19 cellular contexts compared by ENCODE assay signal in the genomic region with DNA sequence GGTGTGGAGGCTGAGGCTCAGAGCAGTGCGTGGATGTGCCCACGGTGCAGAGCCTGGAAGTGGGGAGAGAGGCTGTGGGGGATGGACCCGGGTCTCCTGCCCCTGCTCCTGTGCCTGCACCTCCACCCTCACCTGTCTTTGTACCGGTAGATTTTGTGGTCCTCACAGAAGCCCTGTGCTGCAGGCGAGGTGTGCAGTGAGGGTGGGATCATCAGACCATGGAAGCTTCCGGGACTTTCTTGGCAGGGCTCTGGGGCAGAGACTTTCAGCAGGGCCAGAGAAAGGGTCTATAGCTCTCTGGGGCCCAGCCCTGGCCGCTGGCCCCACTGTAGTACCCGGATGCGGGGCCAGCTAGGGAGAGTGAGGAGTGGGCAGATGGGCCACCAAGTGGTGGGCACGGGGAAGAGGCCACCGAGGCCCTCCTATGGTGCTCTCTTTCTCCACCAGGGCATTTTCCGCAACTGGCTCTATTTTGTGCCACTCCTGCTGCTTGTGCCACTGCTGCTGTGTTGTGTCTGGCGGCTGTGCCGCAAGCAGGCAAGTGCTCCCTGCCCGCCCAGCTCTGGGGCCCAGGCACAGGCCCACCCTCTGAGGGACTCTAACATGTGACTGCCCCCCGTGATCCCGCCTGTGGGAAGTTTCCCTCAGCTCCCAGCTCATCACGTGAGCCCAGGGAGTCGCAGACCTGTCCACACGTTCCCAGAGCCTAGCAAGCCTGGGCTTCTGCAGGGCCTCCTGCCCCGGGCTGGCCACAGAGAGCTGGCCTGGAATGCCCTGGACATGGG. TPM values are rescaled to one million over a fixed set of nuclear protein-coding genes. Genes with fewer than 3 reads are reported as not detected.
"Had no signal": no experiment of that assay in that cellular context is flagged by ENCODE, and none has a peak within 500 bp of the region (broad histone marks: within the 10 kb centered on the region; RNA-seq: fewer than 3 reads in every experiment).

No MANE protein-coding gene starts in this region.

- H3K9me3 ChIP-seq: gastroesophageal sphincter, psoas muscle, thyroid gland had no signal

- H3K4me1 ChIP-seq: gastroesophageal sphincter, psoas muscle, thyroid gland had no signal

- ATAC-seq: activated T-helper 17 cell treated with anti-CD3 and anti-CD28 coated beads, Interleukin-2, amount 50 U/mL, for 72 hours; gastroesophageal sphincter; natural killer cell; psoas muscle had no signal

- H3K4me3 ChIP-seq: gastroesophageal sphincter, psoas muscle, thyroid gland had no signal

- DNase-seq: activated CD4-positive, alpha-beta T cell treated with anti-CD3 and anti-CD28 coated beads, Interleukin-2, amount 10 ng/mL, durations not matched to agents 7 days and 5 days; activated CD4-positive, CD25-positive, alpha-beta regulatory T cell; activated CD8-positive, alpha-beta memory T cell treated with anti-CD3 and anti-CD28 coated beads for 24 hours; central memory CD4-positive, alpha-beta T cell; effector memory CD4-positive, alpha-beta T cell; hippocampal formation; kidney glomerular epithelial cell; natural killer cell; occipital lobe; psoas muscle; stimulated activated CD4-positive, alpha-beta T cell treated with anti-CD3 and anti-CD28 coated beads, Interleukin-15, amount 100 ng/mL, for 24 hours; stimulated activated CD4-positive, alpha-beta T cell treated with anti-CD3 and anti-CD28 coated beads, Interleukin-4, amount 100 ng/mL, for 4 hours; thyroid gland had no signal

- H3K27me3 ChIP-seq: thyroid gland had no signal

- H3K36me3 ChIP-seq: gastroesophageal sphincter, thyroid gland had no signal

- H3K27ac ChIP-seq: gastroesophageal sphincter, psoas muscle, thyroid gland had no signal

RNA-seq across cellular contexts. Expression of gene ANTXRL, which starts 22.1 kb away (rescaled TPM):
- total RNA-seq: activated T-helper 17 cell treated with anti-CD3 and anti-CD28 coated beads, Interleukin-2, amount 50 U/mL, for 72 hours; epithelial cell of proximal tubule; gastroesophageal sphincter; lung microvascular endothelial cell; mucosa of gallbladder; natural killer cell; occipital lobe; psoas muscle; T-helper 1 cell treated with Interleukin-12 subunit alpha and Interleukin-12 subunit beta and Interleukin-4 antibody, amounts not matched to agents 30 ng/mL and 1 ng/mL, for 36 hours; thyroid gland had no signal
